In genomic region chrX:84099120-84099519, GRCh38 we compare ENCODE assay signal across 28 cellular contexts.
"Had no signal": no experiment of that assay in that cellular context is flagged by ENCODE, and none has a peak within 500 bp of the region (broad histone marks: within the 10 kb centered on the region; RNA-seq: fewer than 3 reads in every experiment).

No MANE protein-coding gene starts in this region.

- H3K4me2 ChIP-seq: neural progenitor cell, smooth muscle cell had no signal

- H3K79me2 ChIP-seq: parathyroid adenoma had no signal

- DNase-seq: natural killer cell; occipital lobe; ovary; posterior cingulate gyrus; psoas muscle; right cardiac atrium; spleen; stimulated activated CD4-positive, alpha-beta T cell treated with anti-CD3 and anti-CD28 coated beads, Interleukin-12 subunit alpha, Interleukin-12 subunit beta, amount 100 ng/mL, for 4 hours; stimulated activated CD4-positive, alpha-beta T cell treated with anti-CD3 and anti-CD28 coated beads, Interleukin-1b, Interleukin-23, amount 100 ng/mL, for 48 hours; stimulated activated CD4-positive, alpha-beta T cell treated with anti-CD3 and anti-CD28 coated beads, Interleukin-4, amount 100 ng/mL, for 1 hour; stimulated activated CD4-positive, alpha-beta T cell treated with anti-CD3 and anti-CD28 coated beads, Interleukin-4, amount 100 ng/mL, for 4 hours; stimulated activated CD8-positive, alpha-beta memory T cell treated with anti-CD3 and anti-CD28 coated beads, Interleukin-4, amount 100 ng/mL, for 48 hours; stimulated activated naive CD4-positive, alpha-beta T cell; stimulated activated naive CD8-positive, alpha-beta T cell treated with anti-CD3 and anti-CD28 coated beads, Interleukin-15, amount 100 ng/mL, for 72 hours; stimulated activated naive CD8-positive, alpha-beta T cell treated with anti-CD3 and anti-CD28 coated beads, Interleukin-15, Interleukin-2, amounts not matched to agents 100 U/mL and 50 U/mL, for 24 hours; substantia nigra; testis; tibial artery; transverse colon; upper lobe of right lung; uterus had no signal

- H3K4me3 ChIP-seq: neural progenitor cell, ovary, psoas muscle, skin epidermis, smooth muscle cell, spleen, suprapubic skin, testis, tibial artery, transverse colon, upper lobe of right lung, uterus had no signal

- H3K9ac ChIP-seq: neural progenitor cell, parathyroid adenoma had no signal

- H3K27ac ChIP-seq: neural progenitor cell, ovary, parathyroid adenoma, psoas muscle, skin epidermis, spleen, suprapubic skin, testis, tibial artery, transverse colon, upper lobe of right lung, uterus had no signal

- H3K36me3 ChIP-seq: neural progenitor cell, ovary, spleen, suprapubic skin, tibial artery, transverse colon, upper lobe of right lung, uterus had no signal

- H2AFZ ChIP-seq: neural progenitor cell, parathyroid adenoma had no signal

- ATAC-seq: natural killer cell; psoas muscle; right cardiac atrium; sciatic nerve; stimulated activated memory B cell treated with anti-CD40 and anti-IgM and Interleukin-4, amounts not matched to agents 10 μg/mL and 1 μg/mL and 100 μg/mL, for 72 hours; stimulated activated naive CD8-positive, alpha-beta T cell treated with anti-CD3 and anti-CD28 coated beads, Interleukin-15, amount 100 ng/mL, for 72 hours; stimulated activated naive CD8-positive, alpha-beta T cell treated with anti-CD3 and anti-CD28 coated beads, Interleukin-15, Interleukin-2, amounts not matched to agents 100 U/mL and 50 U/mL, for 24 hours; upper lobe of right lung had no signal

- H3K27me3 ChIP-seq: neural progenitor cell, ovary, suprapubic skin, testis, tibial artery, transverse colon, upper lobe of right lung, uterus had no signal

- H3K9me3 ChIP-seq: ovary, psoas muscle, spleen, suprapubic skin, testis, tibial artery, transverse colon, upper lobe of right lung, uterus had no signal

- H3K4me1 ChIP-seq: neural progenitor cell, parathyroid adenoma, psoas muscle, spleen, suprapubic skin, testis, tibial artery, transverse colon, upper lobe of right lung, uterus had no signal
